Comparison of ENCODE assay signal across 11 cellular contexts in genomic region chr18:58858591-58859468, GRCh38. TPM values are rescaled to one million over a fixed set of nuclear protein-coding genes. Genes with fewer than 3 reads are reported as not detected.
DNase-seq lines count a peak whose midpoint lies in the region; ATAC-seq and TF ChIP-seq lines count a peak whose summit lies in the region.
"Had no signal": no experiment of that assay in that cellular context is flagged by ENCODE, and none has a peak within 500 bp of the region (broad histone marks: within the 10 kb centered on the region; RNA-seq: fewer than 3 reads in every experiment).

No MANE protein-coding gene starts in this region.

- no peaks in the 10 kb centered on the region for H3K9me3 ChIP-seq in adipocyte (ENCODE audit: control insufficient read depth, low read length)
- H3K9me3 ChIP-seq in psoas muscle, result no peaks in the 10 kb centered on the region

- 46 to 53% (median 49%) methylated on average over 11 of the region's 11 CpGs for WGBS in psoas muscle, 3 donors

- H3K9ac ChIP-seq in adipocyte (ENCODE audit: low read length), result peak overlapping the region; percentile 42

- H3K36me3 Mint-ChIP-seq in glutamatergic neuron (ENCODE audit: unreplicated experiment) (peaks cover 4% of the 10 kb centered on the region), natural killer cell (no peaks in the 10 kb centered on the region)

- H3K27me3 ChIP-seq in adipocyte (replicated peaks; ENCODE audit: control insufficient read depth, insufficient read depth, low read length) (no peaks in the 10 kb centered on the region), psoas muscle (ENCODE audit: insufficient read depth in 3 of 3, low read length in 2 of 3) (no peaks in the 10 kb centered on the region)

- TF ChIP-seq CTCF in glutamatergic neuron (IDR thresholded peaks at IDR 0.05; ENCODE audit: partially characterized antibody, unreplicated experiment) (no peak), psoas muscle (IDR thresholded peaks at IDR 0.05) (no peak), natural killer cell (IDR thresholded peaks at IDR 0.05) (no peak)

- peak overlapping the region; percentile 99 for H3K27ac ChIP-seq in psoas muscle

- peak; percentile 56 to 82 (median 66) for ATAC-seq in psoas muscle
- no peak for ATAC-seq in natural killer cell
- ATAC-seq: activated T-helper 17 cell treated with anti-CD3 and anti-CD28 coated beads, Interleukin-2, amount 50 U/mL, for 72 hours had no signal

- H3K4me1 Mint-ChIP-seq in glutamatergic neuron (ENCODE audit: low read depth, unreplicated experiment) (peaks cover 34% of the 10 kb centered on the region), natural killer cell (peaks cover 4 to 5% of the 10 kb centered on the region in 2 donors)
- H3K4me1 Mint-ChIP-seq: activated T-helper 17 cell treated with anti-CD3 and anti-CD28 coated beads, Interleukin-2, amount 50 U/mL, for 72 hours had no signal

- H3K4me3 ChIP-seq in adipocyte (ENCODE audit: low read length), result peak overlapping the region; percentile 72
- H3K4me3 ChIP-seq in psoas muscle, result no peak overlapping the region

- intact Hi-C loops in psoas muscle (cut with DNase I) (no loop called here), natural killer cell (cut with micrococcal nuclease) (no loop called here)

- peaks cover 61% of the 10 kb centered on the region for H3K4me1 ChIP-seq in adipocyte (ENCODE audit: control insufficient read depth, insufficient read depth, low read length)
- H3K4me1 ChIP-seq in psoas muscle, result peaks cover 42% of the 10 kb centered on the region

- H3K27ac Mint-ChIP-seq in glutamatergic neuron (ENCODE audit: unreplicated experiment) (peak overlapping the region; percentile 37), natural killer cell (no peak overlapping the region)
- H3K27ac Mint-ChIP-seq: activated T-helper 17 cell treated with anti-CD3 and anti-CD28 coated beads, Interleukin-2, amount 50 U/mL, for 72 hours had no signal

- in situ Hi-C loops in KBM-7 (cut with MboI; ENCODE audit: low pct_unique_long_range_greater_than_20kb, low sequenced_read_pairs), result no loop called here

- peaks cover 9% of the 10 kb centered on the region for H3K27me3 Mint-ChIP-seq in glutamatergic neuron (ENCODE audit: unreplicated experiment)
- peaks cover 15 to 31% of the 10 kb centered on the region in 2 donors for H3K27me3 Mint-ChIP-seq in natural killer cell (ENCODE audit: low read depth in 2 of 2)

- DNase-seq in AG20443 (ENCODE audit: low spot score) (peak; percentile 75), adipocyte (ENCODE audit: low read depth) (peak; percentile 54), glutamatergic neuron (no peak), psoas muscle (peak; percentile 49 to 60), activated gamma-delta T cell (lab: John Stamatoyannopoulos, UW) (no peak), natural killer cell (no peak), KBM-7 (no peak)
- DNase-seq in NK-92 treated with Interleukin-12 subunit alpha and Interleukin-12 subunit beta, amount 100 ng/mL, for 24 hours (lab: John Stamatoyannopoulos, UW), result no peak
- DNase-seq: HCEC 1CT, NCI-H1417 treated with DMSO at 0.1 percent for 48 hours had no signal

- H3K9me3 Mint-ChIP-seq in glutamatergic neuron (ENCODE audit: unreplicated experiment), result peaks cover 5% of the 10 kb centered on the region
- no peaks in the 10 kb centered on the region for H3K9me3 Mint-ChIP-seq in natural killer cell
- H3K9me3 Mint-ChIP-seq: activated T-helper 17 cell treated with anti-CD3 and anti-CD28 coated beads, Interleukin-2, amount 50 U/mL, for 72 hours had no signal

- no peaks in the 10 kb centered on the region for H3K36me3 ChIP-seq in adipocyte (ENCODE audit: control insufficient read depth, insufficient read depth, low read length, severe bottlenecking)
- no peaks in the 10 kb centered on the region for H3K36me3 ChIP-seq in psoas muscle (ENCODE audit: insufficient read depth in 1 of 2, low read depth in 1 of 2)

- peak overlapping the region; percentile 13 for H3K4me3 Mint-ChIP-seq in glutamatergic neuron (ENCODE audit: unreplicated experiment)
- no peak overlapping the region for H3K4me3 Mint-ChIP-seq in natural killer cell
- H3K4me3 Mint-ChIP-seq: activated T-helper 17 cell treated with anti-CD3 and anti-CD28 coated beads, Interleukin-2, amount 50 U/mL, for 72 hours had no signal

RNA-seq across cellular contexts. Expression of gene ZNF532, which starts 5.8 kb away (rescaled TPM):
- total RNA-seq in glutamatergic neuron (ENCODE audit: unreplicated experiment) (217 TPM), psoas muscle (100 to 1,000 TPM in 1 of 4 donors, 10 to 100 TPM in 3; 68.8 to 105 (median 84.7) TPM), natural killer cell (10 to 100 TPM in 1 of 3 donors, 1 to 10 TPM in 2; 4.8 to 28.5 (median 6.1) TPM)
- polyA plus RNA-seq in psoas muscle, result 10 to 100 TPM; 13.6 to 41.9 (median 22.7) TPM

Comparison
In these comparisons a context has a peak if more than half of its experiments do, and no peak if none do; other contexts are left out.
1. DNase-seq: peak in AG20443 (single experiment), adipocyte (single experiment) and psoas muscle (2 of 2); none in glutamatergic neuron (single experiment), activated gamma-delta T cell (single experiment), natural killer cell (single experiment), NK-92 treated with Interleukin-12 subunit alpha and Interleukin-12 subunit beta, amount 100 ng/mL, for 24 hours (single experiment) and KBM-7 (single experiment).
2. ATAC-seq: peak in psoas muscle (4 of 4); none in natural killer cell (0 of 3).